ENCODE assay signal across 9 cellular contexts in genomic region chr3:141386611-141387110, GRCh38. TPM values are rescaled to one million over a fixed set of nuclear protein-coding genes. Genes with fewer than 3 reads are reported as not detected.
A peak's percentile ranks its signal among the peaks of the same experiment; 100 is the strongest.
DNase-seq lines count a peak whose midpoint lies in the region; ATAC-seq, FAIRE-seq and TF ChIP-seq lines count a peak whose summit lies in the region.
"Had no signal": no experiment of that assay in that cellular context is flagged by ENCODE, and none has a peak within 500 bp of the region (broad histone marks: within the 10 kb centered on the region; RNA-seq: fewer than 3 reads in every experiment).

No MANE protein-coding gene starts in this region.

- H3K9ac ChIP-seq in mesenchymal stem cell (ENCODE audit: low read length): peak overlapping the region; percentile 91

- no peak overlapping the region for H2AFZ ChIP-seq in mesenchymal stem cell (ENCODE audit: low read depth, low read length)

- peaks cover 11% of the 10 kb centered on the region for H3K79me1 ChIP-seq in mesenchymal stem cell (replicated peaks; ENCODE audit: low read length, poor library complexity, severe bottlenecking)

- no peak overlapping the region for H3K27ac ChIP-seq in mesenchymal stem cell (ENCODE audit: low read length, poor library complexity, severe bottlenecking)

- no peak overlapping the region for H2BK12ac ChIP-seq in mesenchymal stem cell (ENCODE audit: low read length in 2 of 2)

- H3K27me3 ChIP-seq in mesenchymal stem cell (ENCODE audit: control insufficient read depth in 1 of 2, insufficient read depth in 1 of 2, low read length in 2 of 2): no peaks in the 10 kb centered on the region

- peaks cover 3% of the 10 kb centered on the region for H3K4me1 ChIP-seq in mesenchymal stem cell (ENCODE audit: control insufficient read depth, insufficient read depth, low read depth, low read length)

- peak overlapping the region; percentile 16 for H4K8ac ChIP-seq in mesenchymal stem cell (ENCODE audit: low read length)

- H3K4me3 ChIP-seq in WI38 (ENCODE audit: low read depth, low read length) (peak overlapping the region; percentile 70), mesenchymal stem cell (ENCODE audit: insufficient read depth in 1 of 2, low read depth in 1 of 2, low read length in 2 of 2) (peak overlapping the region in 1 of 2 experiments; percentile 75)

- 97% methylated on average over 5 of the region's 5 CpGs for WGBS in mesenchymal stem cell

- H2BK5ac ChIP-seq in mesenchymal stem cell (ENCODE audit: low read depth, low read length, poor library complexity, severe bottlenecking): no peak overlapping the region

- peaks cover 4 to 55% of the 10 kb centered on the region in 2 experiments for H3K36me3 ChIP-seq in mesenchymal stem cell (ENCODE audit: control insufficient read depth in 1 of 2, insufficient read depth in 2 of 2, low read depth in 1 of 2, low read length in 2 of 2)

- H3K36me3 Mint-ChIP-seq in endothelial cell (ENCODE audit: low read depth, unreplicated experiment): no peaks in the 10 kb centered on the region

- FAIRE-seq in D721Med (lab: Jason Lieb, UNC): peak; percentile 75

- no peaks in the 10 kb centered on the region for H3K9me3 Mint-ChIP-seq in endothelial cell (ENCODE audit: unreplicated experiment)

- H2AK5ac ChIP-seq in mesenchymal stem cell (ENCODE audit: low read length, severe bottlenecking): no peak overlapping the region

- no peak overlapping the region for H3K23ac ChIP-seq in mesenchymal stem cell (ENCODE audit: low read length in 2 of 2)

- no peak overlapping the region for H3K4ac ChIP-seq in mesenchymal stem cell (ENCODE audit: low read depth in 1 of 2, low read length in 2 of 2)

- H3K14ac ChIP-seq in mesenchymal stem cell (ENCODE audit: low read length in 2 of 2): no peak overlapping the region

- H3K4me3 Mint-ChIP-seq in endothelial cell (ENCODE audit: unreplicated experiment): no peak overlapping the region
- H3K4me3 Mint-ChIP-seq: activated naive CD8-positive, alpha-beta T cell had no signal

- no peak overlapping the region for H3K27ac Mint-ChIP-seq in endothelial cell (ENCODE audit: unreplicated experiment)
- H3K27ac Mint-ChIP-seq: activated naive CD8-positive, alpha-beta T cell had no signal

- DNase-seq in D721Med (ENCODE audit: insufficient read length, low spot score): no peak
- DNase-seq in mesenchymal stem cell: no peak
- no peak for DNase-seq in endothelial cell (ENCODE audit: low spot score)
- no peak for DNase-seq in activated naive CD4-positive, alpha-beta T cell treated with anti-CD3 and anti-CD28 coated beads, Interleukin-2, amount 50 U/mL, for 16 hours
- no peak for DNase-seq in activated naive CD4-positive, alpha-beta T cell (lab: John Stamatoyannopoulos, UW)
- no peak for DNase-seq in NCI-H345 treated with DMSO at 0.1 percent for 48 hours (lab: John Stamatoyannopoulos, UW; ENCODE audit: unreplicated experiment)

- H3K9me3 ChIP-seq in mesenchymal stem cell (ENCODE audit: control insufficient read depth, low read length): no peaks in the 10 kb centered on the region

- H2BK15ac ChIP-seq in mesenchymal stem cell (ENCODE audit: low read depth, poor library complexity, severe bottlenecking): no peak overlapping the region

- no peaks in the 10 kb centered on the region for H3K27me3 Mint-ChIP-seq in endothelial cell (ENCODE audit: unreplicated experiment)

- peak overlapping the region; percentile 52 for H4K91ac ChIP-seq in mesenchymal stem cell (ENCODE audit: low read length)

- H3K4me1 Mint-ChIP-seq in endothelial cell (ENCODE audit: unreplicated experiment): no peaks in the 10 kb centered on the region

- H3K4me2 ChIP-seq in mesenchymal stem cell (ENCODE audit: low read length, poor library complexity, severe bottlenecking): no peak overlapping the region

- no peak for TF ChIP-seq CTCF in D721Med (IDR thresholded peaks at IDR 0.05; ENCODE audit: insufficient read depth, missing control alignments)
- no peak for TF ChIP-seq CTCF in WI38 (IDR thresholded peaks at IDR 0.05; ENCODE audit: low read depth, low read length)
- no peak for TF ChIP-seq CTCF in endothelial cell (IDR thresholded peaks at IDR 0.05; ENCODE audit: unreplicated experiment)

- H3K18ac ChIP-seq in mesenchymal stem cell (ENCODE audit: low read depth in 1 of 2, low read length in 2 of 2): peak overlapping the region; percentile 1 to 8

- ATAC-seq in HG02759 (IDR thresholded peaks at IDR 0.05; ENCODE audit: unreplicated experiment): peak; percentile 35

- H2BK120ac ChIP-seq in mesenchymal stem cell (ENCODE audit: low read depth, low read length): no peak overlapping the region

RNA-seq across cellular contexts. Expression of gene ZBTB38, which starts 18.4 kb away (rescaled TPM):
- polyA plus RNA-seq in mesenchymal stem cell (2013, experiment 1 of 2): 42.0 TPM
- polyA plus RNA-seq in mesenchymal stem cell (2013, experiment 2 of 2): 39.5 TPM
- total RNA-seq in endothelial cell (ENCODE audit: unreplicated experiment): 22.5 TPM
